Comparison of ENCODE assay signal across 1 cellular context in genomic region chr3:171824824-171825221, GRCh38.
A peak's percentile ranks its signal among the peaks of the same experiment; 100 is the strongest.
TF ChIP-seq lines count a peak whose summit lies in the region.

No MANE protein-coding gene starts in this region.

TF ChIP-seq in GM12878, 131 proteins besides CTCF, POLR2A, EP300 and RAD21:
- TF ChIP-seq REST (IDR thresholded peaks at IDR 0.05; ENCODE audit: low read depth, low read length) (no peak), MEF2B (IDR thresholded peaks at IDR 0.05; ENCODE audit: partially characterized antibody, poor library complexity, severe bottlenecking) (no peak), CEBPB (IDR thresholded peaks at IDR 0.05; ENCODE audit: borderline replicate concordance in 1 of 2, low read depth in 2 of 2, low read length in 2 of 2) (no peak), HDGF (IDR thresholded peaks at IDR 0.05) (no peak), ZBTB33 (IDR thresholded peaks at IDR 0.05) (peak; percentile 87), ZBTB11 (CRISPR knock-in tag; IDR thresholded peaks at IDR 0.05) (no peak), FOXK2 (IDR thresholded peaks at IDR 0.05) (no peak)
